Comparison of ENCODE assay signal across 23 cellular contexts in genomic region chr9:116662633-116663032, GRCh38. TPM values are rescaled to one million over a fixed set of nuclear protein-coding genes. Genes with fewer than 3 reads are reported as not detected.
DNase-seq lines count a peak whose midpoint lies in the region; ATAC-seq and TF ChIP-seq lines count a peak whose summit lies in the region.
"Had no signal": no experiment of that assay in that cellular context is flagged by ENCODE, and none has a peak within 500 bp of the region (broad histone marks: within the 10 kb centered on the region; RNA-seq: fewer than 3 reads in every experiment).

No MANE protein-coding gene starts in this region.

- H3K4me2 ChIP-seq in osteoblast (ENCODE audit: insufficient read depth, low read length): no peak overlapping the region

- WGBS in heart left ventricle, 4 donors: 57 to 83% (median 76%) methylated on average over 4 of the region's 4 CpGs

- H2AFZ ChIP-seq in osteoblast (ENCODE audit: low read length): peak overlapping the region; percentile 30

- H3K4me1 ChIP-seq in heart left ventricle (peaks cover 0 to 6% (median 0%) of the 10 kb centered on the region in 12 donors), left ventricle myocardium inferior (no peaks in the 10 kb centered on the region), osteoblast (ENCODE audit: insufficient read depth, low read length) (peaks cover 4% of the 10 kb centered on the region), vagina (peaks cover 11% of the 10 kb centered on the region)
- H3K4me1 ChIP-seq: colonic mucosa, thyroid gland had no signal

- H3K27ac ChIP-seq in heart left ventricle: peak overlapping the region in 7 of 12 donors; percentile 21 to 71 (median 42)
- peak overlapping the region; percentile 60 for H3K27ac ChIP-seq in left ventricle myocardium inferior (replicated peaks)
- H3K27ac ChIP-seq in osteoblast (ENCODE audit: low read depth, low read length): peak overlapping the region; percentile 11
- peak overlapping the region; percentile 73 for H3K27ac ChIP-seq in vagina
- H3K27ac ChIP-seq: colonic mucosa had no signal

- H4K20me1 ChIP-seq in osteoblast (ENCODE audit: insufficient read depth, low read length): no peaks in the 10 kb centered on the region

- ATAC-seq in heart left ventricle: peak in 3 of 4 donors; percentile 46 to 63 (median 56)
- no peak for ATAC-seq in Right ventricle myocardium inferior
- ATAC-seq: effector memory CD8-positive, alpha-beta T cell; stimulated activated memory B cell treated with anti-CD40 and anti-IgM and Interleukin-4, amounts not matched to agents 10 μg/mL and 1 μg/mL and 100 μg/mL, for 72 hours had no signal

- no peaks in the 10 kb centered on the region for H3K79me2 ChIP-seq in osteoblast (ENCODE audit: insufficient read depth, low read length)

- TF ChIP-seq POLR2A in heart left ventricle (IDR thresholded peaks at IDR 0.05): no peak
- TF ChIP-seq POLR2A in vagina (IDR thresholded peaks at IDR 0.05): no peak

- H3K27me3 ChIP-seq in heart left ventricle (no peaks in the 10 kb centered on the region), left ventricle myocardium inferior (ENCODE audit: low read depth) (no peaks in the 10 kb centered on the region), osteoblast (ENCODE audit: insufficient read depth, low read length) (no peaks in the 10 kb centered on the region), vagina (no peaks in the 10 kb centered on the region)
- H3K27me3 ChIP-seq: colonic mucosa, thyroid gland had no signal

- no peak for DNase-seq in heart left ventricle
- no peak for DNase-seq in Right ventricle myocardium inferior (ENCODE audit: missing footprints)
- DNase-seq in left ventricle myocardium inferior: no peak
- DNase-seq in osteoblast (ENCODE audit: insufficient read length, low spot score, missing footprints): no peak
- no peak for DNase-seq in vagina (ENCODE audit: extremely low spot score in 2 of 2)
- DNase-seq in RKO (ENCODE audit: low spot score): no peak
- no peak for DNase-seq in DMS153 treated with DMSO at 0.1 percent for 48 hours (lab: John Stamatoyannopoulos, UW; ENCODE audit: unreplicated experiment)
- DNase-seq in NCI-H748 (lab: John Stamatoyannopoulos, UW; ENCODE audit: unreplicated experiment): no peak
- DNase-seq: activated CD4-positive, CD25-positive, alpha-beta regulatory T cell treated with anti-CD3 and anti-CD28 coated beads, Interleukin-2, amount 50 U/mL, for 72 hours; activated gamma-delta T cell treated with Interleukin-2 at 50 U/mL for 16 hours; activated T-cell treated with anti-CD3 and anti-CD28 coated beads, Interleukin-2, amount 50 U/mL, for 1 hour; colonic mucosa; effector memory CD8-positive, alpha-beta T cell; GOT3; NCI-H1105; NCI-H2029 treated with DMSO at 0.1 percent for 48 hours; NCI-H226; NCI-H82; SHP77; small intestine; stimulated activated CD4-positive, alpha-beta T cell treated with anti-CD3 and anti-CD28 coated beads, Interleukin-2, amount 100 ng/mL, for 24 hours; thyroid gland had no signal

- TF ChIP-seq CTCF in heart left ventricle (IDR thresholded peaks at IDR 0.05) (no peak), left ventricle myocardium inferior (IDR thresholded peaks at IDR 0.05; ENCODE audit: borderline replicate concordance) (no peak), osteoblast (IDR thresholded peaks at IDR 0.05; ENCODE audit: extremely low read depth, low read depth, low read length) (no peak), vagina (IDR thresholded peaks at IDR 0.05) (no peak)

- H3K36me3 ChIP-seq in heart left ventricle (no peaks in the 10 kb centered on the region), left ventricle myocardium inferior (no peaks in the 10 kb centered on the region), osteoblast (ENCODE audit: insufficient read depth, low read length) (no peaks in the 10 kb centered on the region), vagina (no peaks in the 10 kb centered on the region)
- H3K36me3 ChIP-seq: colonic mucosa, thyroid gland had no signal

- intact Hi-C loops in heart left ventricle (cut with DNase I): loop anchor here in 7 of 10 donors (5.0 to 10.0 kb wide), 4 partner anchors 510 to 1070 kb away; partner anchors contain the start of gene PAPPA (in 3 of the 7)
- intact Hi-C loops in Right ventricle myocardium inferior (cut with DNase I): loop anchor here (5.0 kb wide), 2 partner anchors 510 to 1070 kb away; partner anchors contain the start of gene PAPPA
- intact Hi-C loops in left ventricle myocardium inferior (cut with micrococcal nuclease): loop anchor here (5.0 to 10.0 kb wide), 2 partner anchors 498 to 1070 kb away; no protein-coding TSS in a partner anchor
- intact Hi-C loops in vagina (cut with DNase I): loop anchor here (10.0 kb wide), 2 partner anchors 508 to 1068 kb away; partner anchors contain the start of gene PAPPA

- no peak overlapping the region for H3K4me3 ChIP-seq in heart left ventricle
- H3K4me3 ChIP-seq in left ventricle myocardium inferior: no peak overlapping the region
- H3K4me3 ChIP-seq in osteoblast (ENCODE audit: insufficient read depth, low read length): no peak overlapping the region
- H3K4me3 ChIP-seq in vagina: no peak overlapping the region
- H3K4me3 ChIP-seq: colonic mucosa, thyroid gland had no signal

- H3K9me3 ChIP-seq in heart left ventricle (no peaks in the 10 kb centered on the region), left ventricle myocardium inferior (replicated peaks) (no peaks in the 10 kb centered on the region), osteoblast (ENCODE audit: low read depth, low read length) (no peaks in the 10 kb centered on the region), vagina (no peaks in the 10 kb centered on the region)
- H3K9me3 ChIP-seq: colonic mucosa, thyroid gland had no signal

RNA-seq across cellular contexts. Expression of gene TRIM32, which starts 24.5 kb away (rescaled TPM):
- 10 to 100 TPM; 12.5 to 17.9 (median 15.5) TPM for total RNA-seq in heart left ventricle
- polyA plus RNA-seq in heart left ventricle: 1 to 10 TPM; 3.3 to 6.5 TPM
- total RNA-seq in Right ventricle myocardium inferior: 15.6 TPM
- 14.9 TPM for total RNA-seq in left ventricle myocardium inferior
- total RNA-seq in osteoblast: 30.4 and 34.7 TPM in 2 replicates
- total RNA-seq in vagina: 12.8 TPM

Comparison
In these comparisons a context has a peak if more than half of its experiments do, and no peak if none do; other contexts are left out.
1. H3K27ac ChIP-seq: peak in every context shown above with its lines; median percentile 73 in vagina; 60 in left ventricle myocardium inferior; 42 in heart left ventricle; 11 in osteoblast.